ENCODE assay signal across 14 cellular contexts in genomic region chr2:170404846-170405245, GRCh38.
"Had no signal": no experiment of that assay in that cellular context is flagged by ENCODE, and none has a peak within 500 bp of the region (broad histone marks: within the 10 kb centered on the region; RNA-seq: fewer than 3 reads in every experiment).

No MANE protein-coding gene starts in this region.

- DNase-seq: activated CD4-positive, alpha-beta T cell treated with anti-CD3 and anti-CD28 coated beads for 1 hour; activated CD8-positive, alpha-beta memory T cell treated with anti-CD3 and anti-CD28 coated beads, Interleukin-2, amount 50 U/mL, for 4 hours; activated CD8-positive, alpha-beta T cell treated with anti-CD3 and anti-CD28 coated beads for 36 hours; activated gamma-delta T cell treated with Interleukin-2 at 50 U/mL for 16 hours; activated naive CD8-positive, alpha-beta T cell treated with anti-CD3 and anti-CD28 coated beads, Interleukin-2, amount 10 ng/mL, durations not matched to agents 7 days and 5 days; activated T-cell treated with anti-CD3 and anti-CD28 coated beads, Interleukin-2, amount 50 U/mL, for 72 hours; anterior cingulate cortex; endodermal cell; erythroblast; hypothalamus; stimulated activated CD4-positive, alpha-beta T cell treated with anti-CD3 and anti-CD28 coated beads, Interleukin-2, amount 100 ng/mL, for 24 hours; stimulated activated naive CD8-positive, alpha-beta T cell treated with anti-CD3 and anti-CD28 coated beads, Interleukin-15, Interleukin-2, amounts not matched to agents 100 U/mL and 50 U/mL, for 24 hours had no signal

- H3K27ac ChIP-seq: suprapubic skin had no signal

- H3K36me3 ChIP-seq: suprapubic skin had no signal

- H3K4me3 ChIP-seq: suprapubic skin had no signal

- ATAC-seq: activated CD8-positive, alpha-beta T cell treated with anti-CD3 and anti-CD28 coated beads for 36 hours; activated T-cell treated with anti-CD3 and anti-CD28 coated beads, Interleukin-2, amount 50 U/mL, for 72 hours; sciatic nerve; stimulated activated naive CD8-positive, alpha-beta T cell treated with anti-CD3 and anti-CD28 coated beads, Interleukin-15, Interleukin-2, amounts not matched to agents 100 U/mL and 50 U/mL, for 24 hours had no signal

- H3K9me3 ChIP-seq: suprapubic skin had no signal
